Comparison of ENCODE assay signal across 22 cellular contexts in genomic region chr10:69906425-69906824, GRCh38.
A peak's percentile ranks its signal among the peaks of the same experiment; 100 is the strongest.
DNase-seq lines count a peak whose midpoint lies in the region; ATAC-seq, FAIRE-seq and TF ChIP-seq lines count a peak whose summit lies in the region.
"Had no signal": no experiment of that assay in that cellular context is flagged by ENCODE, and none has a peak within 500 bp of the region (broad histone marks: within the 10 kb centered on the region; RNA-seq: fewer than 3 reads in every experiment).

No MANE protein-coding gene starts in this region.

- H4K20me1 ChIP-seq in GM12878 (ENCODE audit: control insufficient read depth, insufficient read depth) = no peaks in the 10 kb centered on the region
- no peaks in the 10 kb centered on the region for H4K20me1 ChIP-seq in osteoblast (ENCODE audit: insufficient read depth, low read length)
- H4K20me1 ChIP-seq: BLaER1 had no signal

- peaks cover 0 to 2% of the 10 kb centered on the region in 2 experiments; a peak in 2 of 4 replicates for H3K27me3 ChIP-seq in GM12878 (replicated peaks in 1 of 2; ENCODE audit: control insufficient read depth in 2 of 2, insufficient read depth in 2 of 2, low read length in 1 of 2)
- H3K27me3 ChIP-seq in osteoblast (ENCODE audit: insufficient read depth, low read length) = no peaks in the 10 kb centered on the region
- H3K27me3 ChIP-seq in suprapubic skin = no peaks in the 10 kb centered on the region
- no peaks in the 10 kb centered on the region for H3K27me3 ChIP-seq in ovary
- H3K27me3 ChIP-seq: BLaER1, Peyer's patch, SJCRH30 had no signal

- no peak for ATAC-seq in GM12878

- H3K9ac ChIP-seq in GM12878 (ENCODE audit: control insufficient read depth, insufficient read depth, low read length) = no peak overlapping the region
- H3K9ac ChIP-seq: BLaER1 had no signal

- H2AFZ ChIP-seq in GM12878 (ENCODE audit: control insufficient read depth, low read depth, low read length) (no peak overlapping the region), osteoblast (ENCODE audit: low read length) (no peak overlapping the region)

- H3K27ac ChIP-seq in GM12878 (ENCODE audit: control insufficient read depth, insufficient read depth) (no peak overlapping the region), osteoblast (ENCODE audit: low read depth, low read length) (no peak overlapping the region), suprapubic skin (no peak overlapping the region), ovary (no peak overlapping the region)
- H3K27ac ChIP-seq: BLaER1, Peyer's patch, SJCRH30 had no signal

- SMC1A ChIA-PET in GM12878 (lab: Charles Lee; ENCODE audit: uncharacterized antibody, unreplicated experiment) = no interaction called here

- no TSS peak for BruUV-seq in GM12878 (replicated peaks; lab: Mats Ljungman, UMichigan)

- H3K79me2 ChIP-seq in GM12878 (ENCODE audit: control insufficient read depth, insufficient read depth, low read length) = no peaks in the 10 kb centered on the region
- no peaks in the 10 kb centered on the region for H3K79me2 ChIP-seq in osteoblast (ENCODE audit: insufficient read depth, low read length)

- FAIRE-seq in GM12878 (lab: Jason Lieb, UNC) = no peak
- FAIRE-seq: H54, HTR-8/SVneo had no signal

- TF ChIP-seq CTCF in GM12865 (IDR thresholded peaks at IDR 0.05; ENCODE audit: insufficient read depth, low read depth, low read length, missing control alignments) = no peak
- TF ChIP-seq CTCF in GM12878 (IDR thresholded peaks at IDR 0.05 in 2 of 3, conservative IDR thresholded peaks at IDR 0.05 in 1 of 3; ENCODE audit: control insufficient read depth in 2 of 3, extremely low read depth in 1 of 3, insufficient read depth in 1 of 3, low read depth in 3 of 3, low read length in 3 of 3) = no peak
- no peak for TF ChIP-seq CTCF in osteoblast (IDR thresholded peaks at IDR 0.05; ENCODE audit: extremely low read depth, low read depth, low read length)
- no peak for TF ChIP-seq CTCF in suprapubic skin (IDR thresholded peaks at IDR 0.05)
- TF ChIP-seq CTCF in ovary (IDR thresholded peaks at IDR 0.05) = no peak

- H3K4me1 ChIP-seq in GM12878 (ENCODE audit: control insufficient read depth, insufficient read depth, low read length) (no peaks in the 10 kb centered on the region), osteoblast (ENCODE audit: insufficient read depth, low read length) (no peaks in the 10 kb centered on the region), suprapubic skin (peaks cover 33% of the 10 kb centered on the region), ovary (ENCODE audit: insufficient read depth) (peaks cover 4% of the 10 kb centered on the region)
- H3K4me1 ChIP-seq: SJCRH30 had no signal

- TF ChIP-seq EP300 in GM12878 (IDR thresholded peaks at IDR 0.05; ENCODE audit: borderline replicate concordance in 1 of 2, control insufficient read depth in 1 of 2, low read depth in 2 of 2, low read length in 2 of 2) (no peak), suprapubic skin (IDR thresholded peaks at IDR 0.05) (no peak), ovary (IDR thresholded peaks at IDR 0.05) (no peak)

- H3K4me3 ChIP-seq in GM12865 (ENCODE audit: low read depth, low read length) (no peak overlapping the region), GM12878 (no peak overlapping the region), osteoblast (ENCODE audit: insufficient read depth, low read length) (no peak overlapping the region), suprapubic skin (no peak overlapping the region), ovary (no peak overlapping the region)
- no peak overlapping the region for H3K4me3 ChIP-seq in Jurkat, Clone E6-1 (ENCODE audit: low read length)
- H3K4me3 ChIP-seq: BLaER1, Peyer's patch, SJCRH30 had no signal

- RAD21 ChIA-PET in GM12878 (lab: Charles Lee; ENCODE audit: unreplicated experiment) = no interaction called here

- in situ Hi-C loops in GM12878 (cut with MboI) = no loop called here

- no peak overlapping the region for H3K4me2 ChIP-seq in GM12878 (ENCODE audit: control insufficient read depth, insufficient read depth)
- H3K4me2 ChIP-seq in osteoblast (ENCODE audit: insufficient read depth, low read length) = no peak overlapping the region
- H3K4me2 ChIP-seq: BLaER1 had no signal

- peak; percentile 9 for DNase-seq in GM12865 (ENCODE audit: low read depth)
- DNase-seq in Jurkat, Clone E6-1 (ENCODE audit: low read depth, low spot score) = peak; percentile 8
- no peak for DNase-seq in GM12878 (ENCODE audit: low read depth, low spot score)
- peak; percentile 48 for DNase-seq in osteoblast (ENCODE audit: insufficient read length, low spot score, missing footprints)
- DNase-seq in DMS114 treated with DMSO at 0.1 percent for 48 hours (lab: John Stamatoyannopoulos, UW; ENCODE audit: unreplicated experiment) = no peak
- DNase-seq in suprapubic skin (ENCODE audit: low spot score in 2 of 2) = no peak
- DNase-seq in ovary = no peak
- DNase-seq: ACHN; Calu3; CD8-positive, alpha-beta memory T cell; GF-D8; NCI-H1092 treated with DMSO at 0.1 percent for 48 hours; NCI-H1436 treated with DMSO at 0.1 percent for 48 hours; NCI-H2029; NCI-H226; NCI-H524; NCI-H82; Peyer's patch; SJCRH30 had no signal

- intact Hi-C loops in GM12878 (cut with micrococcal nuclease; ENCODE audit: unreplicated experiment) = no loop called here
- intact Hi-C loops in ovary (cut with DNase I) = no loop called here

- TF ChIP-seq RAD21 in GM12878 (IDR thresholded peaks at IDR 0.05; ENCODE audit: insufficient read depth, low read depth, low read length) = no peak

- TF ChIP-seq POLR2A in GM12878 (IDR thresholded peaks at IDR 0.05; ENCODE audit: low read depth, low read length) (no peak), suprapubic skin (IDR thresholded peaks at IDR 0.05) (no peak), ovary (IDR thresholded peaks at IDR 0.05) (no peak)

- 27% methylated on average over 4 of the region's 4 CpGs for WGBS in GM12878 (ENCODE audit: insufficient coverage, insufficient replicate concordance, low lambda C conversion rate, missing lambda C conversion rate)
- WGBS in suprapubic skin = 99% methylated on average over 4 of the region's 4 CpGs
- WGBS in ovary, 3 donors = 91 to 97% (median 97%) methylated on average over 4 of the region's 4 CpGs

- H3K9me3 ChIP-seq in GM12878 (replicated peaks; ENCODE audit: control insufficient read depth, insufficient read depth, low read length) = no peaks in the 10 kb centered on the region
- H3K9me3 ChIP-seq in osteoblast (ENCODE audit: low read depth, low read length) = no peaks in the 10 kb centered on the region
- H3K9me3 ChIP-seq in suprapubic skin = no peaks in the 10 kb centered on the region
- no peaks in the 10 kb centered on the region for H3K9me3 ChIP-seq in ovary
- H3K9me3 ChIP-seq: BLaER1, Peyer's patch, SJCRH30 had no signal

- POLR2A ChIA-PET in GM12878 (lab: Charles Lee) = no interaction called here

- H3K36me3 ChIP-seq in GM12878 (ENCODE audit: control insufficient read depth in 2 of 2, insufficient read depth in 2 of 2, low read length in 1 of 2) = no peaks in the 10 kb centered on the region
- H3K36me3 ChIP-seq in osteoblast (ENCODE audit: insufficient read depth, low read length) = peaks cover 3% of the 10 kb centered on the region
- H3K36me3 ChIP-seq in suprapubic skin = no peaks in the 10 kb centered on the region
- no peaks in the 10 kb centered on the region for H3K36me3 ChIP-seq in ovary
- H3K36me3 ChIP-seq: BLaER1, Peyer's patch, SJCRH30 had no signal

- CTCF ChIA-PET in GM12878 (lab: Yijun Ruan, JAX) = interaction anchor here (0.6 to 1.8 kb wide), 2 partner anchors 8 to 269 kb away, joined by 3 to 11 read pairs; no protein-coding TSS in a partner anchor

TF ChIP-seq in GM12878, 131 proteins besides CTCF, POLR2A, EP300 and RAD21:
- TF ChIP-seq LARP7 (IDR thresholded peaks at IDR 0.05) (no peak), RAD51 (IDR thresholded peaks at IDR 0.05) (peak; percentile 37; the same call in 1 of the 2 replicates)

Comparison
In these comparisons a context has a peak if more than half of its experiments do, and no peak if none do; other contexts are left out.
1. DNase-seq: peak in GM12865 (single experiment), Jurkat, Clone E6-1 (single experiment) and osteoblast (single experiment); none in GM12878 (single experiment), DMS114 treated with DMSO at 0.1 percent for 48 hours (single experiment), suprapubic skin (0 of 2) and ovary (0 of 5).